In the genomic region with DNA sequence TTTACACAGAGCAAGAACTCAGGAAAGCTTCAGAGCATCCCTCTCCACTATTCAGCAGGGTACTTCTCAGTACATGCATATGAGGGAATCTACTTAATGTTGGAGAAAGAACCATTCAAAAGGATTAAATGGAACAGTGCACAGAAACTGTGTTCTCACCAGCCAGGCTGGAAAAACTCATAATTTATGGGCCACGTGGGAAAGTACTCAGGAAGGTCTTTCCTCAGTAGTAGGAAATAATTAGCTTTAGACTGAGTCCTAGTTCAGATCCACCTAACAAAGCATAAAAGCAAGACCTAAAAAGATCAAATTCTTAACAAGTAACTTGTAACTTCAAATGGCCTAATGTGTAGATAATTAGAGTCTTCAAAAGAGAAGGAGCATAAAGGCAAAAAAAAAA, we compare ENCODE assay signal across 1 cellular context.
TF ChIP-seq lines count a peak whose summit lies in the region.

No MANE protein-coding gene starts in this region.

TF ChIP-seq in K562, 482 proteins besides CTCF, POLR2A, EP300 and RAD21:
- TF ChIP-seq, protein P1, sequence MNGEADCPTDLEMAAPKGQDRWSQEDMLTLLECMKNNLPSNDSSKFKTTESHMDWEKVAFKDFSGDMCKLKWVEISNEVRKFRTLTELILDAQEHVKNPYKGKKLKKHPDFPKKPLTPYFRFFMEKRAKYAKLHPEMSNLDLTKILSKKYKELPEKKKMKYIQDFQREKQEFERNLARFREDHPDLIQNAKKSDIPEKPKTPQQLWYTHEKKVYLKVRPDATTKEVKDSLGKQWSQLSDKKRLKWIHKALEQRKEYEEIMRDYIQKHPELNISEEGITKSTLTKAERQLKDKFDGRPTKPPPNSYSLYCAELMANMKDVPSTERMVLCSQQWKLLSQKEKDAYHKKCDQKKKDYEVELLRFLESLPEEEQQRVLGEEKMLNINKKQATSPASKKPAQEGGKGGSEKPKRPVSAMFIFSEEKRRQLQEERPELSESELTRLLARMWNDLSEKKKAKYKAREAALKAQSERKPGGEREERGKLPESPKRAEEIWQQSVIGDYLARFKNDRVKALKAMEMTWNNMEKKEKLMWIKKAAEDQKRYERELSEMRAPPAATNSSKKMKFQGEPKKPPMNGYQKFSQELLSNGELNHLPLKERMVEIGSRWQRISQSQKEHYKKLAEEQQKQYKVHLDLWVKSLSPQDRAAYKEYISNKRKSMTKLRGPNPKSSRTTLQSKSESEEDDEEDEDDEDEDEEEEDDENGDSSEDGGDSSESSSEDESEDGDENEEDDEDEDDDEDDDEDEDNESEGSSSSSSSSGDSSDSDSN (IDR thresholded peaks at IDR 0.05; ENCODE audit: borderline replicate concordance in 1 of 2, low read depth in 2 of 2, low read length in 2 of 2), result no peak
- TF ChIP-seq KAT8 (IDR thresholded peaks at IDR 0.05; ENCODE audit: low read depth) (no peak), ZC3H11A (IDR thresholded peaks at IDR 0.05; ENCODE audit: low read depth, low read length) (no peak), GABPB2 (CRISPR knock-in tag; conservative IDR thresholded peaks at IDR 0.05) (no peak), XRCC4 (IDR thresholded peaks at IDR 0.05; ENCODE audit: extremely low read depth, insufficient read depth, insufficient read length) (no peak), TRIM28 (IDR thresholded peaks at IDR 0.05) (no peak), WHSC1 (IDR thresholded peaks at IDR 0.05; ENCODE audit: low read length) (no peak)
- TF ChIP-seq, protein P2, sequence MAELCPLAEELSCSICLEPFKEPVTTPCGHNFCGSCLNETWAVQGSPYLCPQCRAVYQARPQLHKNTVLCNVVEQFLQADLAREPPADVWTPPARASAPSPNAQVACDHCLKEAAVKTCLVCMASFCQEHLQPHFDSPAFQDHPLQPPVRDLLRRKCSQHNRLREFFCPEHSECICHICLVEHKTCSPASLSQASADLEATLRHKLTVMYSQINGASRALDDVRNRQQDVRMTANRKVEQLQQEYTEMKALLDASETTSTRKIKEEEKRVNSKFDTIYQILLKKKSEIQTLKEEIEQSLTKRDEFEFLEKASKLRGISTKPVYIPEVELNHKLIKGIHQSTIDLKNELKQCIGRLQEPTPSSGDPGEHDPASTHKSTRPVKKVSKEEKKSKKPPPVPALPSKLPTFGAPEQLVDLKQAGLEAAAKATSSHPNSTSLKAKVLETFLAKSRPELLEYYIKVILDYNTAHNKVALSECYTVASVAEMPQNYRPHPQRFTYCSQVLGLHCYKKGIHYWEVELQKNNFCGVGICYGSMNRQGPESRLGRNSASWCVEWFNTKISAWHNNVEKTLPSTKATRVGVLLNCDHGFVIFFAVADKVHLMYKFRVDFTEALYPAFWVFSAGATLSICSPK (IDR thresholded peaks at IDR 0.05; ENCODE audit: borderline replicate concordance), result no peak
- TF ChIP-seq, protein P3, sequence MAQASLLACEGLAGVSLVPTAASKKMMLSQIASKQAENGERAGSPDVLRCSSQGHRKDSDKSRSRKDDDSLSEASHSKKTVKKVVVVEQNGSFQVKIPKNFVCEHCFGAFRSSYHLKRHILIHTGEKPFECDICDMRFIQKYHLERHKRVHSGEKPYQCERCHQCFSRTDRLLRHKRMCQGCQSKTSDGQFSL (CRISPR knock-in tag; IDR thresholded peaks at IDR 0.05), result no peak
- TF ChIP-seq, protein P3 (tag; IDR thresholded peaks at IDR 0.05), result no peak
- TF ChIP-seq, protein P4, sequence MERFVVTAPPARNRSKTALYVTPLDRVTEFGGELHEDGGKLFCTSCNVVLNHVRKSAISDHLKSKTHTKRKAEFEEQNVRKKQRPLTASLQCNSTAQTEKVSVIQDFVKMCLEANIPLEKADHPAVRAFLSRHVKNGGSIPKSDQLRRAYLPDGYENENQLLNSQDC (CRISPR knock-in tag; IDR thresholded peaks at IDR 0.05), result no peak
- TF ChIP-seq, protein P5, sequence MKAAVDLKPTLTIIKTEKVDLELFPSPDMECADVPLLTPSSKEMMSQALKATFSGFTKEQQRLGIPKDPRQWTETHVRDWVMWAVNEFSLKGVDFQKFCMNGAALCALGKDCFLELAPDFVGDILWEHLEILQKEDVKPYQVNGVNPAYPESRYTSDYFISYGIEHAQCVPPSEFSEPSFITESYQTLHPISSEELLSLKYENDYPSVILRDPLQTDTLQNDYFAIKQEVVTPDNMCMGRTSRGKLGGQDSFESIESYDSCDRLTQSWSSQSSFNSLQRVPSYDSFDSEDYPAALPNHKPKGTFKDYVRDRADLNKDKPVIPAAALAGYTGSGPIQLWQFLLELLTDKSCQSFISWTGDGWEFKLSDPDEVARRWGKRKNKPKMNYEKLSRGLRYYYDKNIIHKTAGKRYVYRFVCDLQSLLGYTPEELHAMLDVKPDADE (conservative IDR thresholded peaks at IDR 0.05; ENCODE audit: control insufficient read depth, low read depth, low read length), result no peak
- TF ChIP-seq, protein P6, sequence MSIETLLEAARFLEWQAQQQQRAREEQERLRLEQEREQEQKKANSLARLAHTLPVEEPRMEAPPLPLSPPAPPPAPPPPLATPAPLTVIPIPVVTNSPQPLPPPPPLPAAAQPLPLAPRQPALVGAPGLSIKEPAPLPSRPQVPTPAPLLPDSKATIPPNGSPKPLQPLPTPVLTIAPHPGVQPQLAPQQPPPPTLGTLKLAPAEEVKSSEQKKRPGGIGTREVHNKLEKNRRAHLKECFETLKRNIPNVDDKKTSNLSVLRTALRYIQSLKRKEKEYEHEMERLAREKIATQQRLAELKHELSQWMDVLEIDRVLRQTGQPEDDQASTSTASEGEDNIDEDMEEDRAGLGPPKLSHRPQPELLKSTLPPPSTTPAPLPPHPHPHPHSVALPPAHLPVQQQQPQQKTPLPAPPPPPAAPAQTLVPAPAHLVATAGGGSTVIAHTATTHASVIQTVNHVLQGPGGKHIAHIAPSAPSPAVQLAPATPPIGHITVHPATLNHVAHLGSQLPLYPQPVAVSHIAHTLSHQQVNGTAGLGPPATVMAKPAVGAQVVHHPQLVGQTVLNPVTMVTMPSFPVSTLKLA (conservative IDR thresholded peaks at IDR 0.05), result no peak
